Comparison of ENCODE assay signal across 8 cellular contexts in genomic region chr17:40490289-40490853, GRCh38. TPM values are rescaled to one million over a fixed set of nuclear protein-coding genes. Genes with fewer than 3 reads are reported as not detected.
DNase-seq lines count a peak whose midpoint lies in the region; ATAC-seq and TF ChIP-seq lines count a peak whose summit lies in the region.

No MANE protein-coding gene starts in this region.

- no peaks in the 10 kb centered on the region for H3K36me3 ChIP-seq in OCI-LY1 (ENCODE audit: insufficient read depth, low read length)

- peak overlapping the region; percentile 36 for H3K4me2 ChIP-seq in OCI-LY1 (ENCODE audit: low read length)

- H4K20me1 ChIP-seq in OCI-LY1 (ENCODE audit: insufficient read depth, low read length) = no peaks in the 10 kb centered on the region

- H3K4me3 ChIP-seq in OCI-LY1 (ENCODE audit: low read depth, low read length, poor library complexity, severe bottlenecking) (peak overlapping the region; percentile 20), epithelial cell of proximal tubule (ENCODE audit: low read depth, low read length) (no peak overlapping the region)

- no peaks in the 10 kb centered on the region for H3K9me3 ChIP-seq in OCI-LY1 (ENCODE audit: low read length)

- H3K27me3 Mint-ChIP-seq in naive B cell = peaks cover 0 to 5% (median 0%) of the 10 kb centered on the region in 3 donors

- H3K27ac Mint-ChIP-seq in naive B cell = peak overlapping the region in 4 of 6 donors; percentile 39 to 96 (median 72)

- H3K79me2 ChIP-seq in OCI-LY1 (ENCODE audit: insufficient read depth, low read length) = no peaks in the 10 kb centered on the region

- peak overlapping the region; percentile 47; the same call in 1 of the 2 replicates for H3K9ac ChIP-seq in OCI-LY1 (ENCODE audit: low read length)

- peak overlapping the region; percentile 82 for H3K27ac ChIP-seq in OCI-LY1 (ENCODE audit: low read depth, low read length, poor library complexity, severe bottlenecking)

- ATAC-seq in naive B cell (ENCODE audit: low read depth in 2 of 2) = peak in 1 of 2 donors; percentile 26
- no peak for ATAC-seq in GM19328 (IDR thresholded peaks at IDR 0.05; ENCODE audit: unreplicated experiment)
- no peak for ATAC-seq in HG02885 (IDR thresholded peaks at IDR 0.05; ENCODE audit: poor library complexity, unreplicated experiment)
- ATAC-seq in HG03135 (IDR thresholded peaks at IDR 0.05; ENCODE audit: unreplicated experiment) = no peak

- no peaks in the 10 kb centered on the region for H3K27me3 ChIP-seq in OCI-LY1 (ENCODE audit: insufficient read depth, low read length)

- peak overlapping the region in 6 of 8 donors; percentile 14 to 82 (median 63) for H3K4me3 Mint-ChIP-seq in naive B cell

- H3K36me3 Mint-ChIP-seq in naive B cell = no peaks in the 10 kb centered on the region

- DNase-seq in SKM-1 (lab: John Stamatoyannopoulos, UW; ENCODE audit: unreplicated experiment) = peak; percentile 22
- no peak for DNase-seq in SKM-1 treated with dmso at 0.1 percent for 144 hours (lab: John Stamatoyannopoulos, UW; ENCODE audit: unreplicated experiment)
- DNase-seq in epithelial cell of proximal tubule (ENCODE audit: low read depth) = peak; percentile 27
- no peak for DNase-seq in naive B cell

- peaks cover 34% of the 10 kb centered on the region for H3K4me1 ChIP-seq in OCI-LY1 (ENCODE audit: insufficient read depth, low read length, severe bottlenecking)

- H3K4me1 Mint-ChIP-seq in naive B cell = peaks cover 22 to 41% (median 38%) of the 10 kb centered on the region in 3 donors

- TF ChIP-seq CTCF in OCI-LY1 (IDR thresholded peaks at IDR 0.05; ENCODE audit: low read length) (no peak), epithelial cell of proximal tubule (conservative IDR thresholded peaks at IDR 0.05; ENCODE audit: low read depth, low read length) (no peak)

- no peak overlapping the region for H2AFZ ChIP-seq in OCI-LY1 (ENCODE audit: low read length)

- no peaks in the 10 kb centered on the region for H3F3A ChIP-seq in OCI-LY1 (ENCODE audit: insufficient read depth, low read length)

- H3K9me2 ChIP-seq in OCI-LY1 (ENCODE audit: low read depth, low read length) = no peaks in the 10 kb centered on the region

- peaks cover 0 to 1% (median 0%) of the 10 kb centered on the region in 7 donors for H3K9me3 Mint-ChIP-seq in naive B cell

RNA-seq across cellular contexts. Expression of gene TNS4, which starts 11.1 kb away (rescaled TPM):
- total RNA-seq in epithelial cell of proximal tubule = 0.51 TPM in 1 of 2 replicates, not detected in the other
- polyA plus RNA-seq in naive B cell (ENCODE audit: low read depth in 6 of 6) = not detected

RNA-seq across cellular contexts. Expression of gene IGFBP4, which starts 47.1 kb away (rescaled TPM):
- 57.6 and 67.7 TPM in 2 replicates for total RNA-seq in epithelial cell of proximal tubule
- polyA plus RNA-seq in naive B cell (ENCODE audit: low read depth in 6 of 6) = 10 to 100 TPM; 33.3 to 66.5 (median 47.3) TPM

Comparison
In these comparisons a context has a peak if more than half of its experiments do, and no peak if none do; other contexts are left out.
1. DNase-seq: peak in SKM-1 (single experiment) and epithelial cell of proximal tubule (single experiment); none in SKM-1 treated with dmso at 0.1 percent for 144 hours (single experiment) and naive B cell (single experiment).